ENCODE assay signal across 9 cellular contexts in the genomic region with DNA sequence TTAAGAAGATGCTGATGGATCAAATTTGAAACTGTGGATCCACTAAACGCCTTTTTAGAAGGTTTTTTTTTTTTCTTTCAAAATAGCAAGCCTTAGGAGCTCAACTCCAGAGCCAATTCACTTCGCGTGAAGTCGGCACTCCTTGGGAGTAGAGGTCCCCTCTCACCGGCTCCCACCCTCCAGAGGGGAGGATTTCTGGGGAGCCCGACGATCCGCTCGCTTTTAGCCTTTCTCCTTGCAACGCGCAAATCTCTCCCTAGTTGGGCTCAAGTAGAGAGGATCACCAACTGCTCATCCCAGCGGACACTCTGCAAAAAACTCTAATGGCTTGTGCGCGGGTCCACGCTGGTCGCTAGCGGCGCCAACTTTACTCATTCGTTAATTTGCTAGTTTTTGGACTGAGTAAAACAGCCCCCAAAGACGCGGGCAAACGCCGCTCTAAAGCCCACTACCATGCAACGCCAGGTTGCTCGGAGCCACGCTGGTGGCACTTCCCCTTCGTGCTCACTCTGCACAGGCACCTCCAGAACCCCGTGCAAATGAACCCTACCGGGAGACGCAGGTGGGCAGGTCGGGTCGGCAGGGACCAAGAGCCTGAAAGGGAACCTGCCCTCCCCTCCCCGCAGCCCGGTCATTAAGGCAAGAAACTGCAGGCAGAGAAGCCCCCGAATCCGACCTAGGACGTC. TPM values are rescaled to one million over a fixed set of nuclear protein-coding genes. Genes with fewer than 3 reads are reported as not detected.
A peak's percentile ranks its signal among the peaks of the same experiment; 100 is the strongest.
DNase-seq lines count a peak whose midpoint lies in the region; ATAC-seq, FAIRE-seq and TF ChIP-seq lines count a peak whose summit lies in the region.
"Had no signal": no experiment of that assay in that cellular context is flagged by ENCODE, and none has a peak within 500 bp of the region (broad histone marks: within the 10 kb centered on the region; RNA-seq: fewer than 3 reads in every experiment).

No MANE protein-coding gene starts in this region.

- peak overlapping the region; percentile 48 for H3K4me3 ChIP-seq in epithelial cell of esophagus (ENCODE audit: low read length)
- H3K4me3 ChIP-seq: SJSA1 had no signal

- no peak for DNase-seq in CD14-positive monocyte (ENCODE audit: low spot score)
- peak; percentile 74 for DNase-seq in NCI-H146 (lab: John Stamatoyannopoulos, UW)
- no peak for DNase-seq in epithelial cell of esophagus (ENCODE audit: low read depth)
- no peak for DNase-seq in osteocyte (ENCODE audit: extremely low spot score, unreplicated experiment)
- DNase-seq in stimulated activated naive CD4-positive, alpha-beta T cell (lab: John Stamatoyannopoulos, UW) = no peak
- no peak for DNase-seq in immature natural killer cell
- DNase-seq in H54 (ENCODE audit: insufficient read length, low spot score) = no peak

- TF ChIP-seq CTCF in CD14-positive monocyte (IDR thresholded peaks at IDR 0.05) (no peak), epithelial cell of esophagus (IDR thresholded peaks at IDR 0.05; ENCODE audit: insufficient read depth, low read depth, low read length, missing control alignments) (no peak), osteocyte (IDR thresholded peaks at IDR 0.05) (no peak)

- H3K9me3 Mint-ChIP-seq in CD14-positive monocyte = peaks cover 0 to 11% (median 3%) of the 10 kb centered on the region in 7 donors
- no peaks in the 10 kb centered on the region for H3K9me3 Mint-ChIP-seq in osteocyte (ENCODE audit: unreplicated experiment)
- peaks cover 0 to 8% (median 2%) of the 10 kb centered on the region in 6 donors for H3K9me3 Mint-ChIP-seq in immature natural killer cell

- H3K4me3 Mint-ChIP-seq in CD14-positive monocyte = peak overlapping the region; percentile 47 to 80
- peak overlapping the region; percentile 63 for H3K4me3 Mint-ChIP-seq in osteocyte (ENCODE audit: unreplicated experiment)
- no peak overlapping the region for H3K4me3 Mint-ChIP-seq in immature natural killer cell

- H3K27ac Mint-ChIP-seq in CD14-positive monocyte (no peak overlapping the region), osteocyte (ENCODE audit: unreplicated experiment) (no peak overlapping the region), immature natural killer cell (no peak overlapping the region)

- no peaks in the 10 kb centered on the region for H3K36me3 Mint-ChIP-seq in CD14-positive monocyte
- no peaks in the 10 kb centered on the region for H3K36me3 Mint-ChIP-seq in osteocyte (ENCODE audit: unreplicated experiment)
- H3K36me3 Mint-ChIP-seq in immature natural killer cell = peaks cover 0 to 4% (median 0%) of the 10 kb centered on the region in 3 donors

- H3K4me1 Mint-ChIP-seq in CD14-positive monocyte = no peaks in the 10 kb centered on the region
- peaks cover 15% of the 10 kb centered on the region for H3K4me1 Mint-ChIP-seq in osteocyte (ENCODE audit: unreplicated experiment)
- H3K4me1 Mint-ChIP-seq in immature natural killer cell = peaks cover 0 to 7% of the 10 kb centered on the region in 2 donors

- FAIRE-seq in H54 (lab: Jason Lieb, UNC) = no peak

- H3K27me3 Mint-ChIP-seq in CD14-positive monocyte (ENCODE audit: low read depth in 3 of 3) = peaks cover 53 to 61% (median 56%) of the 10 kb centered on the region in 3 donors
- peaks cover 52% of the 10 kb centered on the region for H3K27me3 Mint-ChIP-seq in osteocyte (ENCODE audit: unreplicated experiment)
- H3K27me3 Mint-ChIP-seq in immature natural killer cell (ENCODE audit: low read depth in 3 of 3) = peaks cover 6 to 27% (median 9%) of the 10 kb centered on the region in 3 donors

- TF ChIP-seq POLR2A in H54 (IDR thresholded peaks at IDR 0.05; ENCODE audit: low read depth, low read length) = no peak

- intact Hi-C loops in CD14-positive monocyte (cut with micrococcal nuclease) = no loop called here

- ATAC-seq in GM19328 (IDR thresholded peaks at IDR 0.05; ENCODE audit: unreplicated experiment) = no peak

RNA-seq across cellular contexts. Expression of a gene that starts 1.1 kb away (rescaled TPM):
- polyA plus RNA-seq in CD14-positive monocyte = not detected
- total RNA-seq in osteocyte = not detected in 2 replicates
- polyA plus RNA-seq in immature natural killer cell = not detected
- total RNA-seq: SJSA1 had no signal

Comparison
In these comparisons a context has a peak if more than half of its experiments do, and no peak if none do; other contexts are left out.
1. H3K4me3 Mint-ChIP-seq: peak in CD14-positive monocyte (2 of 2) and osteocyte (single experiment); none in immature natural killer cell (0 of 5).